In the genomic region with DNA sequence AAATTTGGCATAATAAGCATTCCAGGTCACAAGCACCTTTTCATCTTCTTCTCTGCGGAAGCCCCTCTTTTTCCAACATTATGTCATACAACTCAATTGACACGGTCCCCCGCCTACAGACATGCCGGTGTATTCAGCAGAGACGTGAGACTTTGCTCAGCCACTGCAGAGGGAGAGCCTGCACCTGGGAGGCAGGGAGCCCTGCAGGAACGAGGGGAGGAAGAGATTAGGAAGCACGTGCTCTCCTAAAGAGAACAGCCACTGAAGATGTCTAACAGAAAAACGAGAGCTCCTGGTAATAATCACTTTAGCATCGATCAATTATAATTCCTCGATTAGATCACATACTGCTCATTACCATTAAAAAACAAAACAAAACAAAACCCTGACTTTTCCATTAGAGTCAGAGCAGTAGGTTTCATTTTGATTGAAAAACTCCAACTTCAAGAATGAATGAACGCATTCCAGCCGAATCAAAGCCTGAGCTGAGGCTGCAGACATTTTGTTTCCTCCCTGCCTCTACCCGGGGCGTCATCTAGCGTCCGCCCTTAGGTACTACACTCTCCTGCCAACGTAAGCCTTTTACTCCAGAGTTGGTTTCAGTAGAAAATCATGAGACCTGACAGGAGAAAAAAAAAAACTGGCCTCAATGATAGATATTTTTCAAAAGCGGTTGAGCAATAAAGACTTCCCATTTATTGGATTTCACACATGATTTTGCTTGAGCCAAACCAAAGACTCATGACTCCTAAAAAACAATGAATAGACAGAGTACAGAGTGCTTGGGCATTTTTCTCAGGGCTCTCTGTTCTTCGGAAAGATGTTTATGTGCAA, we compare ENCODE assay signal across 8 cellular contexts.
DNase-seq lines count a peak whose midpoint lies in the region; ATAC-seq and TF ChIP-seq lines count a peak whose summit lies in the region.

No MANE protein-coding gene starts in this region.

- ATAC-seq in HG02973 (IDR thresholded peaks at IDR 0.05; ENCODE audit: unreplicated experiment) (peak; percentile 51), GM21381 (IDR thresholded peaks at IDR 0.05; ENCODE audit: unreplicated experiment) (no peak)

- H3K27me3 ChIP-seq in kidney epithelial cell (ENCODE audit: control insufficient read depth, insufficient read depth, low read length) = no peaks in the 10 kb centered on the region

- no peaks in the 10 kb centered on the region for H3K36me3 ChIP-seq in kidney epithelial cell (ENCODE audit: control insufficient read depth, insufficient read depth, low read length)

- H3K4me3 ChIP-seq in kidney epithelial cell (ENCODE audit: low read depth, low read length) = no peak overlapping the region

- peak; percentile 99 for TF ChIP-seq CTCF in kidney epithelial cell (IDR thresholded peaks at IDR 0.05; ENCODE audit: insufficient read depth, low read length, poor library complexity, severe bottlenecking)

- DNase-seq in ELF-1 (ENCODE audit: low read depth, low spot score) (peak; percentile 86), NCI-H2227 treated with DMSO at 0.1 percent for 48 hours (lab: John Stamatoyannopoulos, UW) (peak; percentile 69), kidney epithelial cell (ENCODE audit: low read depth) (no peak)
- DNase-seq in activated CD4-positive, CD25-positive, alpha-beta regulatory T cell (lab: John Stamatoyannopoulos, UW) = peak; percentile 42 to 63 (median 58)
- DNase-seq in central memory CD4-positive, alpha-beta T cell = peak; percentile 76
- peak; percentile 45 to 79 for DNase-seq in stimulated activated CD4-positive, alpha-beta T cell treated with anti-CD3 and anti-CD28 coated beads, Interleukin-1b, Interleukin-23, amount 100 ng/mL, for 1 hour (ENCODE audit: low read depth in 2 of 2)
